25 cellular contexts compared by ENCODE assay signal in genomic region chr7:9407816-9408215, GRCh38.
A peak's percentile ranks its signal among the peaks of the same experiment; 100 is the strongest.
DNase-seq lines count a peak whose midpoint lies in the region; ATAC-seq, FAIRE-seq and TF ChIP-seq lines count a peak whose summit lies in the region.
"Had no signal": no experiment of that assay in that cellular context is flagged by ENCODE, and none has a peak within 500 bp of the region (broad histone marks: within the 10 kb centered on the region; RNA-seq: fewer than 3 reads in every experiment).

No MANE protein-coding gene starts in this region.

- no peak for FAIRE-seq in astrocyte (lab: Jason Lieb, UNC)

- no peaks in the 10 kb centered on the region for H3K36me3 Mint-ChIP-seq in astrocyte (ENCODE audit: low read depth, unreplicated experiment)
- H3K36me3 Mint-ChIP-seq: activated CD8-positive, alpha-beta memory T cell treated with anti-CD3 and anti-CD28 coated beads, Interleukin-2, amount 10 ng/mL, durations not matched to agents 7 days and 5 days; naive B cell had no signal

- H3K27ac ChIP-seq in astrocyte (ENCODE audit: low read depth, low read length): peak overlapping the region; percentile 40
- no peak overlapping the region for H3K27ac ChIP-seq in right lobe of liver
- H3K27ac ChIP-seq in adrenal gland: no peak overlapping the region
- H3K27ac ChIP-seq: heart left ventricle, VCaP had no signal

- WGBS in right lobe of liver (ENCODE audit: insufficient coverage, low coverage, low lambda C conversion rate, missing lambda C conversion rate): 27% methylated on average over 4 of the region's 4 CpGs
- 61 to 74% (median 70%) methylated on average over 4 of the region's 4 CpGs for WGBS in adrenal gland, 4 donors

- ATAC-seq in right lobe of liver (no peak), HG02610 (IDR thresholded peaks at IDR 0.05; ENCODE audit: unreplicated experiment) (no peak)
- ATAC-seq: activated CD8-positive, alpha-beta memory T cell treated with anti-CD3 and anti-CD28 coated beads, Interleukin-2, amount 10 ng/mL, durations not matched to agents 7 days and 5 days; heart left ventricle had no signal

- H3K36me3 ChIP-seq in astrocyte (ENCODE audit: insufficient read depth, low read length): no peaks in the 10 kb centered on the region
- H3K36me3 ChIP-seq in kidney epithelial cell (ENCODE audit: control insufficient read depth, insufficient read depth, low read length): no peaks in the 10 kb centered on the region
- H3K36me3 ChIP-seq in right lobe of liver: no peaks in the 10 kb centered on the region
- no peaks in the 10 kb centered on the region for H3K36me3 ChIP-seq in adrenal gland (replicated peaks in 1 of 2)
- H3K36me3 ChIP-seq: heart left ventricle had no signal

- no peaks in the 10 kb centered on the region for H3K9me3 Mint-ChIP-seq in astrocyte (ENCODE audit: unreplicated experiment)
- H3K9me3 Mint-ChIP-seq: activated CD4-positive, alpha-beta T cell treated with anti-CD3 and anti-CD28 coated beads, Interleukin-2, amount 10 ng/mL, durations not matched to agents 7 days and 5 days had no signal

- peak overlapping the region; percentile 52 for H3K4me2 ChIP-seq in astrocyte (ENCODE audit: low read length)

- DNase-seq in ELR (ENCODE audit: low read depth) (peak; percentile 2), OCI-M1 (lab: John Stamatoyannopoulos, UW) (peak; percentile 0), astrocyte (ENCODE audit: low read depth) (peak; percentile 93), kidney epithelial cell (ENCODE audit: low read depth) (peak; percentile 44), right lobe of liver (no peak), adrenal gland (no peak), NCI-H2196 treated with DMSO at 0.1 percent for 48 hours (lab: John Stamatoyannopoulos, UW; ENCODE audit: unreplicated experiment) (no peak)
- DNase-seq: ACHN; activated CD4-positive, alpha-beta T cell treated with anti-CD3 and anti-CD28 coated beads, Interleukin-2, amount 10 ng/mL, durations not matched to agents 7 days and 5 days; activated CD8-positive, alpha-beta memory T cell treated with anti-CD3 and anti-CD28 coated beads, Interleukin-2, amount 10 ng/mL, durations not matched to agents 7 days and 5 days; activated naive CD4-positive, alpha-beta T cell treated with anti-CD3 and anti-CD28 coated beads for 36 hours; amygdala; caudate nucleus; DMS53; heart left ventricle; Kasumi-1; naive B cell; NCI-H1092; NCI-H187; NCI-H2171 treated with DMSO at 0.1 percent for 48 hours; nucleus accumbens; SHP77 treated with DMSO at 0.1 percent for 48 hours; stimulated activated CD4-positive, alpha-beta T cell treated with anti-CD3 and anti-CD28 coated beads, Interleukin-2, amount 100 ng/mL, for 24 hours had no signal

- H4K20me1 ChIP-seq in astrocyte (ENCODE audit: insufficient read depth, low read length): no peaks in the 10 kb centered on the region

- H3K9me3 ChIP-seq in astrocyte (ENCODE audit: insufficient read depth, low read depth, low read length) (no peaks in the 10 kb centered on the region), right lobe of liver (no peaks in the 10 kb centered on the region), adrenal gland (replicated peaks in 1 of 3) (no peaks in the 10 kb centered on the region)

- no peaks in the 10 kb centered on the region for H3K27me3 Mint-ChIP-seq in astrocyte (ENCODE audit: low read depth, unreplicated experiment)
- H3K27me3 Mint-ChIP-seq: activated CD4-positive, alpha-beta T cell treated with anti-CD3 and anti-CD28 coated beads, Interleukin-2, amount 10 ng/mL, durations not matched to agents 7 days and 5 days; activated CD8-positive, alpha-beta memory T cell treated with anti-CD3 and anti-CD28 coated beads, Interleukin-2, amount 10 ng/mL, durations not matched to agents 7 days and 5 days; naive B cell had no signal

- H3K9ac ChIP-seq in astrocyte (ENCODE audit: low read length): no peak overlapping the region

- peak overlapping the region; percentile 87 for H3K27ac Mint-ChIP-seq in astrocyte (ENCODE audit: unreplicated experiment)
- H3K27ac Mint-ChIP-seq: activated CD4-positive, alpha-beta T cell treated with anti-CD3 and anti-CD28 coated beads, Interleukin-2, amount 10 ng/mL, durations not matched to agents 7 days and 5 days; activated CD8-positive, alpha-beta memory T cell treated with anti-CD3 and anti-CD28 coated beads, Interleukin-2, amount 10 ng/mL, durations not matched to agents 7 days and 5 days; activated naive CD4-positive, alpha-beta T cell treated with anti-CD3 and anti-CD28 coated beads for 36 hours; naive B cell had no signal

- no peak for TF ChIP-seq CTCF in astrocyte (IDR thresholded peaks at IDR 0.05; ENCODE audit: insufficient read depth, low read depth, low read length)
- no peak for TF ChIP-seq CTCF in kidney epithelial cell (IDR thresholded peaks at IDR 0.05; ENCODE audit: insufficient read depth, low read length, poor library complexity, severe bottlenecking)
- no peak for TF ChIP-seq CTCF in right lobe of liver (IDR thresholded peaks at IDR 0.05)
- TF ChIP-seq CTCF in adrenal gland (IDR thresholded peaks at IDR 0.05): no peak

- H2AFZ ChIP-seq in astrocyte (ENCODE audit: low read depth, low read length): no peak overlapping the region

- TF ChIP-seq POLR2A in right lobe of liver (IDR thresholded peaks at IDR 0.05) (no peak), adrenal gland (IDR thresholded peaks at IDR 0.05) (no peak)

- H3K4me1 ChIP-seq in astrocyte (ENCODE audit: insufficient read depth, low read length) (peaks cover 2% of the 10 kb centered on the region), right lobe of liver (no peaks in the 10 kb centered on the region), adrenal gland (replicated peaks in 1 of 2) (no peaks in the 10 kb centered on the region)
- H3K4me1 ChIP-seq: heart left ventricle had no signal

- intact Hi-C loops in right lobe of liver (cut with DNase I): no loop called here
- intact Hi-C loops in adrenal gland (cut with DNase I): no loop called here

- H3K4me3 ChIP-seq in astrocyte (ENCODE audit: insufficient read depth, low read depth, low read length) (no peak overlapping the region), kidney epithelial cell (ENCODE audit: low read depth, low read length) (no peak overlapping the region), right lobe of liver (no peak overlapping the region), adrenal gland (no peak overlapping the region)
- H3K4me3 ChIP-seq: heart left ventricle had no signal

- H3K4me3 Mint-ChIP-seq in astrocyte (ENCODE audit: unreplicated experiment): peak overlapping the region; percentile 4
- H3K4me3 Mint-ChIP-seq: activated CD4-positive, alpha-beta T cell treated with anti-CD3 and anti-CD28 coated beads, Interleukin-2, amount 10 ng/mL, durations not matched to agents 7 days and 5 days; activated CD8-positive, alpha-beta memory T cell treated with anti-CD3 and anti-CD28 coated beads, Interleukin-2, amount 10 ng/mL, durations not matched to agents 7 days and 5 days; activated naive CD4-positive, alpha-beta T cell treated with anti-CD3 and anti-CD28 coated beads for 36 hours; naive B cell had no signal

- H3K27me3 ChIP-seq in astrocyte (ENCODE audit: insufficient read depth, low read length): no peaks in the 10 kb centered on the region
- H3K27me3 ChIP-seq in kidney epithelial cell (ENCODE audit: control insufficient read depth, insufficient read depth, low read length): no peaks in the 10 kb centered on the region
- H3K27me3 ChIP-seq in right lobe of liver: no peaks in the 10 kb centered on the region
- no peaks in the 10 kb centered on the region for H3K27me3 ChIP-seq in adrenal gland
- H3K27me3 ChIP-seq: heart left ventricle had no signal

- no peaks in the 10 kb centered on the region for H3K79me2 ChIP-seq in astrocyte (ENCODE audit: insufficient read depth, low read length)

- peaks cover 12% of the 10 kb centered on the region for H3K4me1 Mint-ChIP-seq in astrocyte (ENCODE audit: low read depth, unreplicated experiment)
- H3K4me1 Mint-ChIP-seq: activated CD4-positive, alpha-beta T cell treated with anti-CD3 and anti-CD28 coated beads, Interleukin-2, amount 10 ng/mL, durations not matched to agents 7 days and 5 days; naive B cell had no signal

Comparison
In these comparisons a context has a peak if more than half of its experiments do, and no peak if none do; other contexts are left out.
1. DNase-seq: peak in ELR (single experiment), OCI-M1 (single experiment), astrocyte (single experiment) and kidney epithelial cell (single experiment); none in right lobe of liver (0 of 3), adrenal gland (0 of 7) and NCI-H2196 treated with DMSO at 0.1 percent for 48 hours (single experiment).